23 cellular contexts compared by ENCODE assay signal in the genomic region with DNA sequence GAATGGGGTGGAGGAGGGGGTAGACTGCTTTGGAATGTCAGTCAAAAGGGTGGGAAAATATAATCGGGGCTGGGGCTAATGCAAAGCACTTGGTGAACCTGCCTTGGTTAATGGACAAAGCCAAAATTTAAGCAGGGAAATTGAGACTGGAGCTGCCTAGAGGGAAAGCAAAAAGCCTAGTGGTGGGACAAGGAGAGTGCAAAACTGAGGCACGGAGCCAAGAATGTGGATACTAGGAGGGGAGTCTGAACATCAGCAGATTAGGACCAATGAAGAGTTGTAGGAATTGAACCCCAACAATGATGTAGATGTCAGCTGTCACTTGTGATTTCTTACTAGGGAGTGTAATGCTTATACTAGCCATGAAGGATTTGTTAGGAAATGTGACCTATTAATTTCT.
DNase-seq lines count a peak whose midpoint lies in the region; ATAC-seq and TF ChIP-seq lines count a peak whose summit lies in the region.
"Had no signal": no experiment of that assay in that cellular context is flagged by ENCODE, and none has a peak within 500 bp of the region (broad histone marks: within the 10 kb centered on the region; RNA-seq: fewer than 3 reads in every experiment).

No MANE protein-coding gene starts in this region.

- H3K9me3 Mint-ChIP-seq in Calu3 (ENCODE audit: low read depth, unreplicated experiment), result peaks cover 6% of the 10 kb centered on the region
- H3K9me3 Mint-ChIP-seq: CD8-positive, alpha-beta T cell had no signal

- H3K4me1 ChIP-seq in HCT116 (ENCODE audit: control insufficient read depth in 1 of 2, insufficient read depth in 2 of 2, low read length in 2 of 2), result no peaks in the 10 kb centered on the region
- H3K4me1 ChIP-seq in osteoblast (ENCODE audit: insufficient read depth, low read length), result no peaks in the 10 kb centered on the region
- H3K4me1 ChIP-seq: SJSA1 had no signal

- H3K4me3 ChIP-seq in HCT116 (replicated peaks in 1 of 2; ENCODE audit: low read depth in 1 of 2, low read length in 2 of 2) (no peak overlapping the region), epithelial cell of proximal tubule (ENCODE audit: low read depth, low read length) (no peak overlapping the region), osteoblast (ENCODE audit: insufficient read depth, low read length) (no peak overlapping the region)
- H3K4me3 ChIP-seq: SJSA1 had no signal

- H3K36me3 ChIP-seq in HCT116 (ENCODE audit: control insufficient read depth in 1 of 2, insufficient read depth in 2 of 2, low read length in 2 of 2), result no peaks in the 10 kb centered on the region
- no peaks in the 10 kb centered on the region for H3K36me3 ChIP-seq in osteoblast (ENCODE audit: insufficient read depth, low read length)
- H3K36me3 ChIP-seq: SJSA1 had no signal

- no peak overlapping the region for H3K4me2 ChIP-seq in HCT116 (ENCODE audit: low read length)
- H3K4me2 ChIP-seq in osteoblast (ENCODE audit: insufficient read depth, low read length), result no peak overlapping the region

- H3K4me1 Mint-ChIP-seq in Calu3 (ENCODE audit: low read depth, unreplicated experiment), result peaks cover 58% of the 10 kb centered on the region

- intact Hi-C loops in Calu3 (cut with micrococcal nuclease; ENCODE audit: unreplicated experiment) (no loop called here), HCT116 (cut with micrococcal nuclease) (no loop called here)

- CTCF ChIA-PET in Calu3 (lab: Charles Lee), result interaction anchor here (0.9 to 1.1 kb wide), 3 partner anchors 18 to 100 kb away, joined by 3 to 5 read pairs (median 4); no protein-coding TSS in a partner anchor
- CTCF ChIA-PET in HCT116 (lab: Charles Lee), result no interaction called here

- H4K20me1 ChIP-seq in HCT116 (ENCODE audit: insufficient read depth) (no peaks in the 10 kb centered on the region), osteoblast (ENCODE audit: insufficient read depth, low read length) (no peaks in the 10 kb centered on the region)

- peak overlapping the region; percentile 51 for H3K4me3 Mint-ChIP-seq in Calu3 (ENCODE audit: low read depth, unreplicated experiment)
- H3K4me3 Mint-ChIP-seq: CD8-positive, alpha-beta T cell had no signal

- ATAC-seq in HCT116, result no peak
- ATAC-seq: CD8-positive, alpha-beta T cell had no signal

- H3K79me2 ChIP-seq in HCT116 (ENCODE audit: insufficient read depth, low read length) (no peaks in the 10 kb centered on the region), osteoblast (ENCODE audit: insufficient read depth, low read length) (no peaks in the 10 kb centered on the region)

- TF ChIP-seq CTCF in Calu3 (IDR thresholded peaks at IDR 0.05; ENCODE audit: unreplicated experiment) (no peak), HCT116 (IDR thresholded peaks at IDR 0.05 in 2 of 3, conservative IDR thresholded peaks at IDR 0.05 in 1 of 3; ENCODE audit: borderline replicate concordance in 1 of 3, insufficient read depth in 1 of 3, low read depth in 2 of 3, low read length in 2 of 3) (peak in 2 of 3 experiments; percentile 22 to 29; a peak in 1 of 6 replicates), epithelial cell of proximal tubule (conservative IDR thresholded peaks at IDR 0.05; ENCODE audit: low read depth, low read length) (peak; percentile 32), osteoblast (IDR thresholded peaks at IDR 0.05; ENCODE audit: extremely low read depth, low read depth, low read length) (no peak)

- H3K9me3 ChIP-seq in HCT116 (ENCODE audit: control insufficient read depth in 1 of 2, insufficient read depth in 1 of 2, low read depth in 1 of 2, low read length in 2 of 2) (no peaks in the 10 kb centered on the region), osteoblast (ENCODE audit: low read depth, low read length) (no peaks in the 10 kb centered on the region)
- H3K9me3 ChIP-seq: SJSA1 had no signal

- H3K27me3 Mint-ChIP-seq in Calu3 (ENCODE audit: unreplicated experiment), result no peaks in the 10 kb centered on the region

- POLR2A ChIA-PET in HCT116 (lab: Charles Lee), result no interaction called here

- RAD21 ChIA-PET in HCT116 (lab: Charles Lee; ENCODE audit: low non-redundant PET in 1 of 2, low total read pairs in 2 of 2, uncharacterized antibody in 2 of 2, unreplicated experiment in 2 of 2), result no interaction called here

- H3K27ac ChIP-seq in HCT116 (ENCODE audit: low read depth, low read length) (no peak overlapping the region), osteoblast (ENCODE audit: low read depth, low read length) (no peak overlapping the region)
- H3K27ac ChIP-seq: HL-60, SJSA1 had no signal

- TF ChIP-seq RAD21 in HCT116 (IDR thresholded peaks at IDR 0.05; ENCODE audit: low read depth), result no peak

- peak overlapping the region; percentile 78 for H3K27ac Mint-ChIP-seq in Calu3 (ENCODE audit: unreplicated experiment)
- H3K27ac Mint-ChIP-seq: CD8-positive, alpha-beta T cell had no signal

- H3K9ac ChIP-seq in HCT116 (ENCODE audit: low read length), result no peak overlapping the region

- no peak for TF ChIP-seq POLR2A in HCT116 (IDR thresholded peaks at IDR 0.05; ENCODE audit: borderline replicate concordance, extremely low read depth, insufficient read depth, insufficient read length)

- BruUV-seq in Calu3 (replicated peaks; lab: Mats Ljungman, UMichigan) (no TSS peak), HCT116 (replicated peaks; lab: Mats Ljungman, UMichigan) (no TSS peak)

- H3K9me2 ChIP-seq in HCT116 (ENCODE audit: insufficient read depth), result no peaks in the 10 kb centered on the region

- H3K27me3 ChIP-seq in HCT116 (ENCODE audit: insufficient read depth, low read length), result no peaks in the 10 kb centered on the region
- no peaks in the 10 kb centered on the region for H3K27me3 ChIP-seq in osteoblast (ENCODE audit: insufficient read depth, low read length)
- H3K27me3 ChIP-seq: SJSA1 had no signal

- DNase-seq in Calu3, result no peak
- DNase-seq in HCT116 (ENCODE audit: low read depth, low spot score), result no peak
- no peak for DNase-seq in epithelial cell of proximal tubule (ENCODE audit: low read depth)
- DNase-seq in osteoblast (ENCODE audit: insufficient read length, low spot score, missing footprints), result peak; percentile 1
- DNase-seq in NCI-H774 (lab: John Stamatoyannopoulos, UW), result no peak
- no peak for DNase-seq in islet precursor cell
- DNase-seq in NAMALWA (ENCODE audit: low spot score), result no peak
- DNase-seq: AML-193; C1 segment of cervical spinal cord; CD8-positive, alpha-beta T cell; GDM1; H7; KBM-7; MM.1S; NCI-H1092; NCI-H1436; NCI-H1930; NCI-H2227 treated with DMSO at 0.1 percent for 48 hours; NCI-H510A; OCI-M1; SW 1271 had no signal

- peaks cover 5% of the 10 kb centered on the region for H3K36me3 Mint-ChIP-seq in Calu3 (ENCODE audit: insufficient read depth, unreplicated experiment)
- H3K36me3 Mint-ChIP-seq: CD8-positive, alpha-beta T cell had no signal

- no peak overlapping the region for H2AFZ ChIP-seq in HCT116 (ENCODE audit: low read depth, low read length, poor library complexity, severe bottlenecking)
- no peak overlapping the region for H2AFZ ChIP-seq in osteoblast (ENCODE audit: low read length)

TF ChIP-seq in HCT116, 20 proteins besides CTCF, POLR2A, EP300 and RAD21 (continues in another document):
- TF ChIP-seq EZH2phosphoT487 (IDR thresholded peaks at IDR 0.05; ENCODE audit: borderline replicate concordance), result no peak
- TF ChIP-seq EZH2 (IDR thresholded peaks at IDR 0.05), result no peak
- TF ChIP-seq, protein P1, sequence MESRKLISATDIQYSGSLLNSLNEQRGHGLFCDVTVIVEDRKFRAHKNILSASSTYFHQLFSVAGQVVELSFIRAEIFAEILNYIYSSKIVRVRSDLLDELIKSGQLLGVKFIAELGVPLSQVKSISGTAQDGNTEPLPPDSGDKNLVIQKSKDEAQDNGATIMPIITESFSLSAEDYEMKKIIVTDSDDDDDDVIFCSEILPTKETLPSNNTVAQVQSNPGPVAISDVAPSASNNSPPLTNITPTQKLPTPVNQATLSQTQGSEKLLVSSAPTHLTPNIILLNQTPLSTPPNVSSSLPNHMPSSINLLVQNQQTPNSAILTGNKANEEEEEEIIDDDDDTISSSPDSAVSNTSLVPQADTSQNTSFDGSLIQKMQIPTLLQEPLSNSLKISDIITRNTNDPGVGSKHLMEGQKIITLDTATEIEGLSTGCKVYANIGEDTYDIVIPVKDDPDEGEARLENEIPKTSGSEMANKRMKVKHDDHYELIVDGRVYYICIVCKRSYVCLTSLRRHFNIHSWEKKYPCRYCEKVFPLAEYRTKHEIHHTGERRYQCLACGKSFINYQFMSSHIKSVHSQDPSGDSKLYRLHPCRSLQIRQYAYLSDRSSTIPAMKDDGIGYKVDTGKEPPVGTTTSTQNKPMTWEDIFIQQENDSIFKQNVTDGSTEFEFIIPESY (IDR thresholded peaks at IDR 0.05; ENCODE audit: extremely low read depth, insufficient replicate concordance, low read length), result no peak
- TF ChIP-seq, protein P2, sequence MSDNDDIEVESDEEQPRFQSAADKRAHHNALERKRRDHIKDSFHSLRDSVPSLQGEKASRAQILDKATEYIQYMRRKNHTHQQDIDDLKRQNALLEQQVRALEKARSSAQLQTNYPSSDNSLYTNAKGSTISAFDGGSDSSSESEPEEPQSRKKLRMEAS (IDR thresholded peaks at IDR 0.05), result no peak
- no peak for TF ChIP-seq SP1 (IDR thresholded peaks at IDR 0.05; ENCODE audit: low read depth)
- no peak for TF ChIP-seq SIN3A (IDR thresholded peaks at IDR 0.05; ENCODE audit: low read depth)
- TF ChIP-seq, protein P3, sequence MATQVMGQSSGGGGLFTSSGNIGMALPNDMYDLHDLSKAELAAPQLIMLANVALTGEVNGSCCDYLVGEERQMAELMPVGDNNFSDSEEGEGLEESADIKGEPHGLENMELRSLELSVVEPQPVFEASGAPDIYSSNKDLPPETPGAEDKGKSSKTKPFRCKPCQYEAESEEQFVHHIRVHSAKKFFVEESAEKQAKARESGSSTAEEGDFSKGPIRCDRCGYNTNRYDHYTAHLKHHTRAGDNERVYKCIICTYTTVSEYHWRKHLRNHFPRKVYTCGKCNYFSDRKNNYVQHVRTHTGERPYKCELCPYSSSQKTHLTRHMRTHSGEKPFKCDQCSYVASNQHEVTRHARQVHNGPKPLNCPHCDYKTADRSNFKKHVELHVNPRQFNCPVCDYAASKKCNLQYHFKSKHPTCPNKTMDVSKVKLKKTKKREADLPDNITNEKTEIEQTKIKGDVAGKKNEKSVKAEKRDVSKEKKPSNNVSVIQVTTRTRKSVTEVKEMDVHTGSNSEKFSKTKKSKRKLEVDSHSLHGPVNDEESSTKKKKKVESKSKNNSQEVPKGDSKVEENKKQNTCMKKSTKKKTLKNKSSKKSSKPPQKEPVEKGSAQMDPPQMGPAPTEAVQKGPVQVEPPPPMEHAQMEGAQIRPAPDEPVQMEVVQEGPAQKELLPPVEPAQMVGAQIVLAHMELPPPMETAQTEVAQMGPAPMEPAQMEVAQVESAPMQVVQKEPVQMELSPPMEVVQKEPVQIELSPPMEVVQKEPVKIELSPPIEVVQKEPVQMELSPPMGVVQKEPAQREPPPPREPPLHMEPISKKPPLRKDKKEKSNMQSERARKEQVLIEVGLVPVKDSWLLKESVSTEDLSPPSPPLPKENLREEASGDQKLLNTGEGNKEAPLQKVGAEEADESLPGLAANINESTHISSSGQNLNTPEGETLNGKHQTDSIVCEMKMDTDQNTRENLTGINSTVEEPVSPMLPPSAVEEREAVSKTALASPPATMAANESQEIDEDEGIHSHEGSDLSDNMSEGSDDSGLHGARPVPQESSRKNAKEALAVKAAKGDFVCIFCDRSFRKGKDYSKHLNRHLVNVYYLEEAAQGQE (IDR thresholded peaks at IDR 0.05; ENCODE audit: low read depth), result no peak

Comparison
In these comparisons a context has a peak if more than half of its experiments do, and no peak if none do; other contexts are left out.
1. CTCF ChIP-seq: peak in HCT116 (2 of 3) and epithelial cell of proximal tubule (single experiment); none in Calu3 (single experiment) and osteoblast (single experiment).